ENCODE assay signal across 23 cellular contexts in genomic region chr1:74611887-74612286, GRCh38.
"Had no signal": no experiment of that assay in that cellular context is flagged by ENCODE, and none has a peak within 500 bp of the region (broad histone marks: within the 10 kb centered on the region; RNA-seq: fewer than 3 reads in every experiment).

No MANE protein-coding gene starts in this region.

- H3K4me1 ChIP-seq: parathyroid adenoma, psoas muscle, right lobe of liver, suprapubic skin, tibial artery, upper lobe of left lung, uterus had no signal

- DNase-seq: dorsolateral prefrontal cortex; effector CD8-positive, alpha-beta T cell; foreskin melanocyte; head of caudate nucleus; hippocampal formation; left colon; left ventricle myocardium superior; mesendoderm; naive B cell; occipital lobe; psoas muscle; retina; right lobe of liver; stimulated activated CD4-positive, alpha-beta T cell treated with anti-CD3 and anti-CD28 coated beads, Interleukin-4, amount 100 ng/mL, for 1 hour; stimulated activated CD8-positive, alpha-beta memory T cell treated with anti-CD3 and anti-CD28 coated beads, Interleukin-4, amount 100 ng/mL, for 48 hours; stimulated activated naive CD8-positive, alpha-beta T cell treated with anti-CD3 and anti-CD28 coated beads, Interleukin-15, Interleukin-2, amounts not matched to agents 100 U/mL and 50 U/mL, for 24 hours; tibial artery; upper lobe of left lung; uterus had no signal

- H3K4me3 ChIP-seq: dorsolateral prefrontal cortex, lung, psoas muscle, right lobe of liver, suprapubic skin, tibial artery, upper lobe of left lung, uterus had no signal

- H3K9ac ChIP-seq: parathyroid adenoma had no signal

- H2AFZ ChIP-seq: parathyroid adenoma had no signal

- H3K36me3 ChIP-seq: right lobe of liver, suprapubic skin, tibial artery, upper lobe of left lung, uterus had no signal

- H3K27me3 ChIP-seq: dorsolateral prefrontal cortex, right lobe of liver, suprapubic skin, tibial artery, upper lobe of left lung, uterus had no signal

- H3K9me3 ChIP-seq: psoas muscle, right lobe of liver, suprapubic skin, tibial artery, upper lobe of left lung, uterus had no signal

- H3K27ac ChIP-seq: dorsolateral prefrontal cortex, parathyroid adenoma, psoas muscle, right lobe of liver, suprapubic skin, tibial artery, upper lobe of left lung, uterus had no signal

- ATAC-seq: left colon; left ventricle myocardium superior; psoas muscle; right lobe of liver; stimulated activated effector memory CD8-positive, alpha-beta T cell treated with anti-CD3 and anti-CD28 coated beads, Interleukin-12 subunit alpha, Interleukin-12 subunit beta, amount 100 ng/mL, for 72 hours; stimulated activated naive CD8-positive, alpha-beta T cell treated with anti-CD3 and anti-CD28 coated beads, Interleukin-15, Interleukin-2, amounts not matched to agents 100 U/mL and 50 U/mL, for 24 hours had no signal

- H3K79me2 ChIP-seq: parathyroid adenoma had no signal
